Comparison of ENCODE assay signal across 11 cellular contexts in the genomic region with DNA sequence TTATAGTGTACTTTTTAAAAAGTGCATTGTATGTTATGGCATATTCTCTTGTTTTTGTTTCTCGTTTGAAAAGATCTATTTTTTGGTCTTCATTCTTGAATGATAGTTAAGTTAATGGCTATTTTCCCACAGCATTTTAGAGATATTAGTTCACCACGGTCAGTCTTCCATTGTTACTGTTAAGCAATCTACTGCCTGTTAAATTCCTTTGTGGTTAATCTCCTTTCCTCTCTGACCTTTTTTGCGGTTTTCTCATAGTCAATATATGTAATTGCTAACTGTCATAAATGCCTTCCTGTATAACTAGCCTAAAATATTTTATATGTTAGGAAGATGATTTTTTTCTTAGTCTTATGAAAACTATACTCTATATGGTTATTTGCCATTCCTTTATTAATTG.
DNase-seq lines count a peak whose midpoint lies in the region; TF ChIP-seq lines count a peak whose summit lies in the region.
"Had no signal": no experiment of that assay in that cellular context is flagged by ENCODE, and none has a peak within 500 bp of the region (broad histone marks: within the 10 kb centered on the region; RNA-seq: fewer than 3 reads in every experiment).

No MANE protein-coding gene starts in this region.

- TF ChIP-seq CTCF in HFFc6 (IDR thresholded peaks at IDR 0.05) (no peak), epithelial cell of proximal tubule (conservative IDR thresholded peaks at IDR 0.05; ENCODE audit: low read depth, low read length) (no peak), Peyer's patch (IDR thresholded peaks at IDR 0.05) (no peak), endothelial cell (IDR thresholded peaks at IDR 0.05; ENCODE audit: unreplicated experiment) (no peak)

- no peak overlapping the region for H3K4me3 Mint-ChIP-seq in HFFc6
- no peak overlapping the region for H3K4me3 Mint-ChIP-seq in endothelial cell (ENCODE audit: unreplicated experiment)
- H3K4me3 Mint-ChIP-seq: stimulated activated naive CD8-positive, alpha-beta T cell treated with anti-CD3 and anti-CD28 coated beads, Interleukin-15, Interleukin-2, amounts not matched to agents 100 ng/mL and 50 ng/mL, for 24 hours had no signal

- H3K9me3 Mint-ChIP-seq in HFFc6 = peaks cover 19% of the 10 kb centered on the region
- no peaks in the 10 kb centered on the region for H3K9me3 Mint-ChIP-seq in endothelial cell (ENCODE audit: unreplicated experiment)

- H3K4me1 Mint-ChIP-seq in HFFc6 (ENCODE audit: low read depth) = peaks cover 8% of the 10 kb centered on the region
- peaks cover 3% of the 10 kb centered on the region for H3K4me1 Mint-ChIP-seq in endothelial cell (ENCODE audit: unreplicated experiment)

- H3K27me3 ChIP-seq in skeletal muscle satellite cell (ENCODE audit: control insufficient read depth, insufficient read depth, low read length) (peaks cover 14% of the 10 kb centered on the region), Peyer's patch (no peaks in the 10 kb centered on the region)

- no peak overlapping the region for H3K27ac Mint-ChIP-seq in HFFc6
- no peak overlapping the region for H3K27ac Mint-ChIP-seq in endothelial cell (ENCODE audit: unreplicated experiment)
- H3K27ac Mint-ChIP-seq: stimulated activated naive CD8-positive, alpha-beta T cell treated with anti-CD3 and anti-CD28 coated beads, Interleukin-15, Interleukin-2, amounts not matched to agents 100 ng/mL and 50 ng/mL, for 24 hours had no signal

- no peaks in the 10 kb centered on the region for H3K9me3 ChIP-seq in skeletal muscle satellite cell (replicated peaks; ENCODE audit: low read length)
- peaks cover 0 to 4% (median 0%) of the 10 kb centered on the region in 4 donors for H3K9me3 ChIP-seq in Peyer's patch

- peak; percentile 32 for DNase-seq in HFFc6
- DNase-seq in RKO (ENCODE audit: low spot score) = peak; percentile 27
- peak; percentile 47 for DNase-seq in epithelial cell of proximal tubule (ENCODE audit: low read depth)
- DNase-seq in effector CD8-positive, alpha-beta T cell (lab: John Stamatoyannopoulos, UW) = no peak
- no peak for DNase-seq in Peyer's patch
- no peak for DNase-seq in DMS 273 (lab: John Stamatoyannopoulos, UW; ENCODE audit: unreplicated experiment)
- DNase-seq in endothelial cell (ENCODE audit: low spot score) = no peak
- DNase-seq: NCI-H2171, SHP77 treated with DMSO at 0.1 percent for 48 hours had no signal

- H3K27me3 Mint-ChIP-seq in HFFc6 (ENCODE audit: insufficient read depth) = peaks cover 3% of the 10 kb centered on the region; the same call in 1 of the 2 replicates
- no peaks in the 10 kb centered on the region for H3K27me3 Mint-ChIP-seq in endothelial cell (ENCODE audit: unreplicated experiment)
- H3K27me3 Mint-ChIP-seq: stimulated activated naive CD8-positive, alpha-beta T cell treated with anti-CD3 and anti-CD28 coated beads, Interleukin-15, Interleukin-2, amounts not matched to agents 100 ng/mL and 50 ng/mL, for 24 hours had no signal

- H3K27ac ChIP-seq in Peyer's patch = no peak overlapping the region

- H3K4me3 ChIP-seq in epithelial cell of proximal tubule (ENCODE audit: low read depth, low read length) (no peak overlapping the region), skeletal muscle satellite cell (ENCODE audit: low read length) (no peak overlapping the region), Peyer's patch (no peak overlapping the region)

- peak overlapping the region; percentile 50 for H3K4me2 ChIP-seq in skeletal muscle satellite cell (ENCODE audit: low read length)

- H3K4me1 ChIP-seq in skeletal muscle satellite cell (ENCODE audit: control insufficient read depth, insufficient read depth, low read length) = peaks cover 13% of the 10 kb centered on the region
- H3K4me1 ChIP-seq in Peyer's patch = no peaks in the 10 kb centered on the region

- TF ChIP-seq POLR2A in Peyer's patch (IDR thresholded peaks at IDR 0.05) = no peak

- H3K36me3 Mint-ChIP-seq in HFFc6 (ENCODE audit: low read depth) (no peaks in the 10 kb centered on the region), endothelial cell (ENCODE audit: low read depth, unreplicated experiment) (no peaks in the 10 kb centered on the region)

- peak overlapping the region; percentile 16 for H3K9ac ChIP-seq in skeletal muscle satellite cell (ENCODE audit: low read depth, low read length)

- H3K36me3 ChIP-seq in skeletal muscle satellite cell (ENCODE audit: insufficient read depth, low read length) (no peaks in the 10 kb centered on the region), Peyer's patch (no peaks in the 10 kb centered on the region)

Comparison
In these comparisons a context has a peak if more than half of its experiments do, and no peak if none do; other contexts are left out.
1. DNase-seq: peak in HFFc6 (single experiment), RKO (single experiment) and epithelial cell of proximal tubule (single experiment); none in effector CD8-positive, alpha-beta T cell (single experiment), Peyer's patch (0 of 3), DMS 273 (single experiment) and endothelial cell (single experiment).